15 cellular contexts compared by ENCODE assay signal in genomic region chr2:217972490-217972889, GRCh38. TPM values are rescaled to one million over a fixed set of nuclear protein-coding genes. Genes with fewer than 3 reads are reported as not detected.
DNase-seq lines count a peak whose midpoint lies in the region; ATAC-seq and TF ChIP-seq lines count a peak whose summit lies in the region.
"Had no signal": no experiment of that assay in that cellular context is flagged by ENCODE, and none has a peak within 500 bp of the region (broad histone marks: within the 10 kb centered on the region; RNA-seq: fewer than 3 reads in every experiment).

No MANE protein-coding gene starts in this region.

- H3K36me3 ChIP-seq in vagina, result no peaks in the 10 kb centered on the region

- no peaks in the 10 kb centered on the region for H3K36me3 Mint-ChIP-seq in Calu3 (ENCODE audit: insufficient read depth, unreplicated experiment)
- H3K36me3 Mint-ChIP-seq: naive thymus-derived CD8-positive, alpha-beta T cell had no signal

- H3K9me3 Mint-ChIP-seq in Calu3 (ENCODE audit: low read depth, unreplicated experiment), result no peaks in the 10 kb centered on the region
- H3K9me3 Mint-ChIP-seq: activated T-cell treated with anti-CD3 and anti-CD28 coated beads, Interleukin-2, amount 50 U/mL, for 24 hours; H9 had no signal

- CTCF ChIA-PET in Calu3 (lab: Charles Lee), result no interaction called here

- H3K27ac Mint-ChIP-seq in Calu3 (ENCODE audit: unreplicated experiment), result no peak overlapping the region
- H3K27ac Mint-ChIP-seq: activated T-cell treated with anti-CD3 and anti-CD28 coated beads, Interleukin-2, amount 50 U/mL, for 24 hours; naive thymus-derived CD8-positive, alpha-beta T cell had no signal

- intact Hi-C loops in left cardiac atrium (cut with DNase I), result no loop called here
- intact Hi-C loops in vagina (cut with DNase I), result no loop called here
- intact Hi-C loops in Calu3 (cut with micrococcal nuclease; ENCODE audit: unreplicated experiment), result no loop called here

- no peaks in the 10 kb centered on the region for H3K4me1 Mint-ChIP-seq in Calu3 (ENCODE audit: low read depth, unreplicated experiment)
- H3K4me1 Mint-ChIP-seq: naive thymus-derived CD8-positive, alpha-beta T cell had no signal

- H3K27me3 ChIP-seq in vagina, result no peaks in the 10 kb centered on the region

- no peaks in the 10 kb centered on the region for H3K9me3 ChIP-seq in vagina

- TF ChIP-seq CTCF in vagina (IDR thresholded peaks at IDR 0.05) (no peak), Calu3 (IDR thresholded peaks at IDR 0.05; ENCODE audit: unreplicated experiment) (no peak)

- ATAC-seq in left cardiac atrium, result peak; percentile 22 to 25
- ATAC-seq in HG03280 (IDR thresholded peaks at IDR 0.05; ENCODE audit: unreplicated experiment), result no peak
- ATAC-seq in GM19452 (IDR thresholded peaks at IDR 0.05; ENCODE audit: unreplicated experiment), result no peak
- ATAC-seq: activated CD4-positive, CD25-positive, alpha-beta regulatory T cell treated with anti-CD3 and anti-CD28 coated beads, Interleukin-2, amount 50 U/mL, for 24 hours; naive thymus-derived CD8-positive, alpha-beta T cell; PC-3 had no signal

- DNase-seq in activated effector memory CD4-positive, alpha-beta T cell treated with anti-CD3 and anti-CD28 coated beads, Interleukin-2, amount 50 U/mL, for 16 hours, result peak; percentile 44
- DNase-seq in activated effector memory CD4-positive, alpha-beta T cell treated with Interleukin-2 at 50 U/mL for 16 hours, result no peak
- DNase-seq in left cardiac atrium (peak; percentile 22), pons (ENCODE audit: low spot score) (peak; percentile 61), vagina (ENCODE audit: extremely low spot score in 2 of 2) (no peak), Calu3 (no peak)
- DNase-seq: activated T-cell treated with anti-CD3 and anti-CD28 coated beads, Interleukin-2, amount 50 U/mL, for 24 hours; amniotic stem cell; H9; naive thymus-derived CD8-positive, alpha-beta T cell; PC-3 had no signal

- peaks cover 56% of the 10 kb centered on the region for H3K4me1 ChIP-seq in vagina

- H3K27ac ChIP-seq in vagina, result peak overlapping the region; percentile 53
- H3K27ac ChIP-seq: HL-60 had no signal

- no peak for TF ChIP-seq POLR2A in vagina (IDR thresholded peaks at IDR 0.05)

- H3K4me3 Mint-ChIP-seq in Calu3 (ENCODE audit: low read depth, unreplicated experiment), result no peak overlapping the region
- H3K4me3 Mint-ChIP-seq: activated T-cell treated with anti-CD3 and anti-CD28 coated beads, Interleukin-2, amount 50 U/mL, for 24 hours; H9; naive thymus-derived CD8-positive, alpha-beta T cell had no signal

- BruUV-seq in Calu3 (replicated peaks; lab: Mats Ljungman, UMichigan), result no TSS peak

- no peak overlapping the region for H3K4me3 ChIP-seq in vagina

- H3K27me3 Mint-ChIP-seq in Calu3 (ENCODE audit: unreplicated experiment), result peaks cover 7% of the 10 kb centered on the region

RNA-seq across cellular contexts. Expression of gene TNS1, which starts 30.3 kb away (rescaled TPM):
- 100 to 1,000 TPM; 436 to 508 TPM for total RNA-seq in left cardiac atrium
- 216 TPM for total RNA-seq in vagina
- total RNA-seq in Calu3 (2022), result 2.2 and 2.3 TPM in 2 replicates

Comparison
In these comparisons a context has a peak if more than half of its experiments do, and no peak if none do; other contexts are left out.
1. DNase-seq: peak in activated effector memory CD4-positive, alpha-beta T cell treated with anti-CD3 and anti-CD28 coated beads, Interleukin-2, amount 50 U/mL, for 16 hours (single experiment), left cardiac atrium (single experiment) and pons (single experiment); none in activated effector memory CD4-positive, alpha-beta T cell treated with Interleukin-2 at 50 U/mL for 16 hours (single experiment), vagina (0 of 2) and Calu3 (single experiment).
2. ATAC-seq: peak in left cardiac atrium (2 of 2); none in HG03280 (single experiment) and GM19452 (single experiment).
3. RNA of gene TNS1, which starts 30.3 kb away (total RNA-seq): 436 to 508 TPM in left cardiac atrium and 216 TPM in vagina (single experiment); 2.2 to 2.3 TPM in Calu3; every median in the first group is over 10 times any median in the second.